ENCODE assay signal across 23 cellular contexts in the genomic region with DNA sequence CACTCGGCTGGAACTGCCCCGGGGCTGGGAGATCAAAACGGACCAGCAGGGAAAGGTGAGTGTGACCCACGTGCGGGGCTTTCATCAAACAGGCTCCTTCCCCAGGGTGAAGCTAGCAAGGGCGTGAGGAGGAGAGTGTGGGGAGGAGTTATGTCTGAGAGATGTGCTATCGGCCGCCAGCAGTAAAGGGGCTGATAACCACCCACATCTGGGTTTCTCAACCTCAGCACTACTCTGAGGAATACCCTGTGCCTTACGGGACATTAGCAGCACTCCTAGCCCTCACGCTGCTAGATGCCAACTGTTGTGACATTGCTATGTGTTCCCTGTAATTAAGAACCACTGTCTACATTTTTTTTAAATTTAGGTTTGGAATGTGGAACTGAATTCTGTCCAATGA.
"Had no signal": no experiment of that assay in that cellular context is flagged by ENCODE, and none has a peak within 500 bp of the region (broad histone marks: within the 10 kb centered on the region; RNA-seq: fewer than 3 reads in every experiment).

No MANE protein-coding gene starts in this region.

- H3K4me3 ChIP-seq: breast epithelium, colonic mucosa, dorsolateral prefrontal cortex, esophagus muscularis mucosa, lung, upper lobe of right lung had no signal

- H3K36me3 ChIP-seq: breast epithelium, colonic mucosa, esophagus muscularis mucosa, upper lobe of right lung had no signal

- H3K27ac ChIP-seq: breast epithelium, colonic mucosa, dorsolateral prefrontal cortex, esophagus muscularis mucosa, upper lobe of right lung had no signal

- DNase-seq: activated B cell treated with CpG ODN at 0.5 μM for 24 hours; activated CD4-positive, alpha-beta T cell treated with anti-CD3 and anti-CD28 coated beads for 36 hours; activated CD4-positive, alpha-beta T cell treated with anti-CD3 and anti-CD28 coated beads, Interleukin-2, amount 50 U/mL, for 4 hours; activated CD8-positive, alpha-beta memory T cell treated with anti-CD3 and anti-CD28 coated beads for 24 hours; activated CD8-positive, alpha-beta memory T cell treated with anti-CD3 and anti-CD28 coated beads, Interleukin-2, amount 50 U/mL, for 4 hours; activated naive CD4-positive, alpha-beta T cell treated with Interleukin-2 at 50 U/mL for 16 hours; activated naive CD8-positive, alpha-beta T cell treated with anti-CD3 and anti-CD28 coated beads for 36 hours; activated T-cell treated with anti-CD3 and anti-CD28 coated beads, Interleukin-2, amount 50 U/mL, for 4 hours; amniotic stem cell; colonic mucosa; dorsolateral prefrontal cortex; effector memory CD8-positive, alpha-beta T cell; foreskin fibroblast; kidney; natural killer cell; stimulated activated CD4-positive, alpha-beta T cell treated with anti-CD3 and anti-CD28 coated beads, Interleukin-4, amount 100 ng/mL, for 24 hours; stimulated activated naive CD8-positive, alpha-beta T cell treated with anti-CD3 and anti-CD28 coated beads, Interleukin-15, Interleukin-2, amounts not matched to agents 100 U/mL and 50 U/mL, for 24 hours; T1000; upper lobe of right lung had no signal

- H3K4me1 ChIP-seq: breast epithelium, colonic mucosa, upper lobe of right lung had no signal

- FAIRE-seq: endothelial cell of umbilical vein, kidney had no signal

- H3K27me3 ChIP-seq: breast epithelium, colonic mucosa, dorsolateral prefrontal cortex, esophagus muscularis mucosa, upper lobe of right lung had no signal

- H3K9me3 ChIP-seq: breast epithelium, colonic mucosa, esophagus muscularis mucosa, upper lobe of right lung had no signal

- ATAC-seq: activated CD4-positive, alpha-beta T cell treated with anti-CD3 and anti-CD28 coated beads for 36 hours; activated T-cell treated with anti-CD3 and anti-CD28 coated beads, Interleukin-2, amount 50 U/mL, for 4 hours; effector memory CD8-positive, alpha-beta T cell; natural killer cell; stimulated activated naive CD8-positive, alpha-beta T cell treated with anti-CD3 and anti-CD28 coated beads, Interleukin-15, Interleukin-2, amounts not matched to agents 100 U/mL and 50 U/mL, for 24 hours; upper lobe of right lung had no signal
